ENCODE assay signal across 31 cellular contexts in genomic region chr19:36931684-36932083, GRCh38. TPM values are rescaled to one million over a fixed set of nuclear protein-coding genes. Genes with fewer than 3 reads are reported as not detected.
DNase-seq lines count a peak whose midpoint lies in the region; ATAC-seq, FAIRE-seq and TF ChIP-seq lines count a peak whose summit lies in the region.
"Had no signal": no experiment of that assay in that cellular context is flagged by ENCODE, and none has a peak within 500 bp of the region (broad histone marks: within the 10 kb centered on the region; RNA-seq: fewer than 3 reads in every experiment).

No MANE protein-coding gene starts in this region.

- no peak for TF ChIP-seq RAD21 in GM12878 (IDR thresholded peaks at IDR 0.05; ENCODE audit: insufficient read depth, low read depth, low read length)

- CTCF ChIA-PET in GM12878 (lab: Yijun Ruan, JAX) = no interaction called here

- TF ChIP-seq EP300 in GM12878 (IDR thresholded peaks at IDR 0.05; ENCODE audit: borderline replicate concordance in 1 of 2, control insufficient read depth in 1 of 2, low read depth in 2 of 2, low read length in 2 of 2) = no peak

- in situ Hi-C loops in GM12878 (cut with MboI) = no loop called here

- no peak for TF ChIP-seq POLR2A in GM12891 (IDR thresholded peaks at IDR 0.05; ENCODE audit: low read depth, low read length)
- TF ChIP-seq POLR2A in GM12878 (IDR thresholded peaks at IDR 0.05; ENCODE audit: low read depth, low read length) = no peak

- no peaks in the 10 kb centered on the region for H3K79me2 ChIP-seq in GM12878 (ENCODE audit: control insufficient read depth, insufficient read depth, low read length)

- H3K9ac ChIP-seq in GM12878 (ENCODE audit: control insufficient read depth, insufficient read depth, low read length) = no peak overlapping the region
- H3K9ac ChIP-seq: BLaER1; BLaER1 treated with 17β-estradiol and CSF1 and Interleukin-3, amounts not matched to agents 10 nM and 100 nM had no signal

- H3K9me3 ChIP-seq in GM12878 (replicated peaks; ENCODE audit: control insufficient read depth, insufficient read depth, low read length) = no peaks in the 10 kb centered on the region; the same call in none of the 3 replicates
- H3K9me3 ChIP-seq: BE2C had no signal

- no peaks in the 10 kb centered on the region for H3K27me3 ChIP-seq in GM12878 (replicated peaks in 1 of 2; ENCODE audit: control insufficient read depth in 2 of 2, insufficient read depth in 2 of 2, low read length in 1 of 2)
- H3K27me3 ChIP-seq: BE2C; BLaER1; BLaER1 treated with 17β-estradiol and CSF1 and Interleukin-3, amounts not matched to agents 10 nM and 100 nM had no signal

- no peak overlapping the region for H2AFZ ChIP-seq in GM12878 (ENCODE audit: control insufficient read depth, low read depth, low read length)

- H3K27ac ChIP-seq in GM12878 (ENCODE audit: control insufficient read depth, insufficient read depth) = no peak overlapping the region
- H3K27ac ChIP-seq: 22Rv1; A549; BLaER1; BLaER1 treated with 17β-estradiol and CSF1 and Interleukin-3, amounts not matched to agents 10 nM and 100 nM; C4-2B had no signal

- FAIRE-seq in GM12891 (lab: Jason Lieb, UNC) (no peak), GM12878 (lab: Jason Lieb, UNC) (no peak)
- FAIRE-seq: A204.1, D721Med had no signal

- DNase-seq in GM12891 (ENCODE audit: insufficient read length, low spot score) = no peak
- DNase-seq in GM12878 (ENCODE audit: low read depth, low spot score) = no peak
- DNase-seq in NOMO-1 treated with DMSO at 0.1 percent for 48 hours (lab: John Stamatoyannopoulos, UW; ENCODE audit: unreplicated experiment) = no peak
- DNase-seq: 8988T; ACHN; AML-193; BE2C; C1 segment of cervical spinal cord; Caco-2; Calu3; CD4-positive, alpha-beta memory T cell; CD4-positive, alpha-beta T cell; CD4-positive, CD25-positive, alpha-beta regulatory T cell; CD8-positive, alpha-beta memory T cell; CD8-positive, alpha-beta T cell; COR-L47; DMS 273 treated with DMSO at 0.1 percent for 48 hours; DMS153; DMS53; DMS79; DMS79 treated with DMSO at 0.1 percent for 48 hours; DND-41; EL had no signal

- RAD21 ChIA-PET in GM12878 (lab: Charles Lee; ENCODE audit: unreplicated experiment) = no interaction called here

- SMC1A ChIA-PET in GM12878 (lab: Charles Lee; ENCODE audit: uncharacterized antibody, unreplicated experiment) = no interaction called here

- H4K20me1 ChIP-seq in GM12878 (ENCODE audit: control insufficient read depth, insufficient read depth) = no peaks in the 10 kb centered on the region
- H4K20me1 ChIP-seq: BLaER1; BLaER1 treated with 17β-estradiol and CSF1 and Interleukin-3, amounts not matched to agents 10 nM and 100 nM had no signal

- POLR2A ChIA-PET in GM12878 (lab: Charles Lee) = no interaction called here

- H3K36me3 ChIP-seq in GM12878 (ENCODE audit: control insufficient read depth in 2 of 2, insufficient read depth in 2 of 2, low read length in 1 of 2) = no peaks in the 10 kb centered on the region
- H3K36me3 ChIP-seq: BE2C had no signal

- 94% methylated on average over 2 of the region's 2 CpGs for WGBS in GM12878 (ENCODE audit: insufficient coverage, insufficient replicate concordance, low lambda C conversion rate, missing lambda C conversion rate)

- ATAC-seq in GM12878 (no peak), GM21576 (IDR thresholded peaks at IDR 0.05; ENCODE audit: unreplicated experiment) (no peak)
- ATAC-seq: A549; CD8-positive, alpha-beta T cell had no signal

- BruUV-seq in GM12878 (replicated peaks; lab: Mats Ljungman, UMichigan) = no TSS peak

- no peak overlapping the region for H3K4me3 ChIP-seq in GM12878
- H3K4me3 ChIP-seq: A549; BLaER1; BLaER1 treated with 17β-estradiol and CSF1 and Interleukin-3, amounts not matched to agents 10 nM and 100 nM had no signal

- no peaks in the 10 kb centered on the region for H3K4me1 ChIP-seq in GM12878 (ENCODE audit: control insufficient read depth, insufficient read depth, low read length)
- H3K4me1 ChIP-seq: A549; BE2C; BLaER1; BLaER1 treated with 17β-estradiol and CSF1 and Interleukin-3, amounts not matched to agents 10 nM and 100 nM; Caco-2 had no signal

- intact Hi-C loops in GM12878 (cut with micrococcal nuclease; ENCODE audit: unreplicated experiment) = no loop called here

- no peak overlapping the region for H3K4me2 ChIP-seq in GM12878 (ENCODE audit: control insufficient read depth, insufficient read depth)
- H3K4me2 ChIP-seq: A549; BLaER1; BLaER1 treated with 17β-estradiol and CSF1 and Interleukin-3, amounts not matched to agents 10 nM and 100 nM had no signal

- no peak for TF ChIP-seq CTCF in GM12878 (IDR thresholded peaks at IDR 0.05 in 2 of 3, conservative IDR thresholded peaks at IDR 0.05 in 1 of 3; ENCODE audit: control insufficient read depth in 2 of 3, extremely low read depth in 1 of 3, insufficient read depth in 1 of 3, low read depth in 3 of 3, low read length in 3 of 3)

TF ChIP-seq in GM12891, 5 proteins besides CTCF, POLR2A, EP300 and RAD21:
- TF ChIP-seq SPI1 (IDR thresholded peaks at IDR 0.05; ENCODE audit: low read depth, low read length) (peak; percentile 78), TAF1 (IDR thresholded peaks at IDR 0.05; ENCODE audit: low read depth, low read length) (no peak), PAX5 (IDR thresholded peaks at IDR 0.05; ENCODE audit: insufficient read depth, low read length, severe bottlenecking) (no peak)

TF ChIP-seq in GM12878, 131 proteins besides CTCF, POLR2A, EP300 and RAD21:
- TF ChIP-seq YBX1 (IDR thresholded peaks at IDR 0.05) = no peak
- TF ChIP-seq SPI1 (IDR thresholded peaks at IDR 0.05; ENCODE audit: borderline replicate concordance, insufficient read depth, low read depth, low read length) = peak; percentile 58; the same call in 1 of the 2 replicates

RNA-seq across cellular contexts. Expression of gene ZNF568, which starts 15.6 kb away (rescaled TPM):
- polyA plus RNA-seq in GM12891 (2012; ENCODE audit: low read depth, missing spikeins) = 2.0 TPM
- 1.5 and 1.9 TPM in 2 replicates for total RNA-seq in GM12878 (2013; cell fraction: nucleolus; rRNA removed)
- 0.17 and 2.0 TPM in 2 replicates for total RNA-seq in GM12878 (2014; rRNA removed)
- total RNA-seq in GM12878 (2014; rRNA removed; fragmentation: Illumina TruSeq; extraction: Trizol) = 0.28 and 0.72 TPM in 2 replicates
- 0.48 and 0.77 TPM in 2 replicates for total RNA-seq in GM12878 (2021)
- 1.5 TPM for polyA plus RNA-seq in GM12878 (2011; ENCODE audit: low read depth)
- polyA plus RNA-seq in GM12878 (2011; rRNA removed) = 0.16 and 0.40 TPM in 2 replicates
- polyA plus RNA-seq in GM12878 (2011; cell fraction: cytosol; rRNA removed) = 0.13 TPM in 1 of 2 replicates, not detected in the other
- 0.13 and 0.30 TPM in 2 replicates for polyA plus RNA-seq in GM12878 (2011; cell fraction: nucleus; rRNA removed)
- 2.1 and 2.9 TPM in 2 replicates for polyA plus RNA-seq in GM12878 (2012)
- 0.29 and 0.41 TPM in 2 replicates for polyA plus RNA-seq in GM12878 (2014; fragmentation: Illumina TruSeq; extraction: Trizol)
- under 1 TPM; 0.16 to 0.31 TPM for polyA plus RNA-seq in GM12878 (2014; fragmentation: Nextera tagmentation; extraction: Ambion mirVana)
- polyA plus RNA-seq in GM12878 (2014; rRNA removed) = 0.23 and 0.24 TPM in 2 replicates
- under 1 TPM; 0.21 to 0.52 TPM for polyA plus RNA-seq in GM12878 (2016; fragmentation: Nextera tagmentation; extraction: Ambion mirVana)
- 0.31 and 0.44 TPM in 2 replicates for polyA minus RNA-seq in GM12878 (2011; rRNA and poly(A)+ RNA removed)
- not detected in 2 replicates for polyA minus RNA-seq in GM12878 (2011; cell fraction: cytosol; rRNA and poly(A)+ RNA removed)
- polyA minus RNA-seq in GM12878 (2011; cell fraction: nucleus; rRNA and poly(A)+ RNA removed) = 1.2 TPM in 1 of 2 replicates, not detected in the other
- total RNA-seq: Caco-2 had no signal

RNA-seq across cellular contexts. Expression of gene ZNF829, which starts 15.6 kb away (rescaled TPM):
- 1.4 TPM for polyA plus RNA-seq in GM12891 (2012; ENCODE audit: low read depth, missing spikeins)
- 0.58 and 0.66 TPM in 2 replicates for total RNA-seq in GM12878 (2013; cell fraction: nucleolus; rRNA removed)
- 0.34 and 0.54 TPM in 2 replicates for total RNA-seq in GM12878 (2014; rRNA removed)
- 0.60 and 0.63 TPM in 2 replicates for total RNA-seq in GM12878 (2014; rRNA removed; fragmentation: Illumina TruSeq; extraction: Trizol)
- 0.23 and 0.32 TPM in 2 replicates for total RNA-seq in GM12878 (2021)
- polyA plus RNA-seq in GM12878 (2011; ENCODE audit: low read depth) = 0.84 TPM
- 0.08 and 0.12 TPM in 2 replicates for polyA plus RNA-seq in GM12878 (2011; rRNA removed)
- polyA plus RNA-seq in GM12878 (2011; cell fraction: cytosol; rRNA removed) = 0.03 and 0.10 TPM in 2 replicates
- 0.04 and 0.07 TPM in 2 replicates for polyA plus RNA-seq in GM12878 (2011; cell fraction: nucleus; rRNA removed)
- polyA plus RNA-seq in GM12878 (2012) = 1.1 and 1.4 TPM in 2 replicates
- 0.40 and 0.57 TPM in 2 replicates for polyA plus RNA-seq in GM12878 (2014; fragmentation: Illumina TruSeq; extraction: Trizol)
- polyA plus RNA-seq in GM12878 (2014; fragmentation: Nextera tagmentation; extraction: Ambion mirVana) = under 1 TPM; 0.21 to 0.26 TPM
- 0.18 and 0.19 TPM in 2 replicates for polyA plus RNA-seq in GM12878 (2014; rRNA removed)
- under 1 TPM; 0.13 to 0.14 TPM for polyA plus RNA-seq in GM12878 (2016; fragmentation: Nextera tagmentation; extraction: Ambion mirVana)
- 0.07 and 0.10 TPM in 2 replicates for polyA minus RNA-seq in GM12878 (2011; rRNA and poly(A)+ RNA removed)
- not detected in 2 replicates for polyA minus RNA-seq in GM12878 (2011; cell fraction: cytosol; rRNA and poly(A)+ RNA removed)
- 0.10 and 0.12 TPM in 2 replicates for polyA minus RNA-seq in GM12878 (2011; cell fraction: nucleus; rRNA and poly(A)+ RNA removed)
- total RNA-seq: Caco-2 had no signal
